ENCODE assay signal across 23 cellular contexts in genomic region chr1:20654104-20654690, GRCh38. TPM values are rescaled to one million over a fixed set of nuclear protein-coding genes. Genes with fewer than 3 reads are reported as not detected.
DNase-seq lines count a peak whose midpoint lies in the region; ATAC-seq, FAIRE-seq and TF ChIP-seq lines count a peak whose summit lies in the region.
"Had no signal": no experiment of that assay in that cellular context is flagged by ENCODE, and none has a peak within 500 bp of the region (broad histone marks: within the 10 kb centered on the region; RNA-seq: fewer than 3 reads in every experiment).

No MANE protein-coding gene starts in this region.

- in situ Hi-C loops in HepG2 (cut with HindIII; ENCODE audit: extremely low pct_ligation_motif_present, low pct_unique_long_range_greater_than_20kb): no loop called here

- 93% methylated on average over 20 of the region's 20 CpGs for WGBS in HepG2 (ENCODE audit: low lambda C conversion rate)
- 81% methylated on average over 13 of the region's 20 CpGs for WGBS in right lobe of liver (ENCODE audit: insufficient coverage, low coverage, low lambda C conversion rate, missing lambda C conversion rate)
- no CpG with 5 or more reads among the region's 20 CpGs for WGBS in mesendoderm (ENCODE audit: extremely low coverage, insufficient coverage, low lambda C conversion rate)

- TF ChIP-seq RAD21 in HepG2 (CRISPR knock-in tag; IDR thresholded peaks at IDR 0.05): no peak

- TF ChIP-seq POLR2A in HepG2 (IDR thresholded peaks at IDR 0.05; ENCODE audit: insufficient read depth in 1 of 2, low read depth in 2 of 2, low read length in 2 of 2) (no peak), right lobe of liver (IDR thresholded peaks at IDR 0.05) (no peak)

- H3K9me3 ChIP-seq in HepG2 (ENCODE audit: low read length) (no peaks in the 10 kb centered on the region), right lobe of liver (no peaks in the 10 kb centered on the region)
- H3K9me3 ChIP-seq: upper lobe of left lung had no signal

- no peak overlapping the region for H2BK120ac ChIP-seq in mesendoderm (ENCODE audit: low read depth, low read length)

- ATAC-seq in HepG2 (no peak), right lobe of liver (no peak), HG03457 (IDR thresholded peaks at IDR 0.05; ENCODE audit: unreplicated experiment) (no peak)
- ATAC-seq: activated naive CD4-positive, alpha-beta T cell treated with anti-CD3 and anti-CD28 coated beads, Interleukin-2, amount 50 U/mL, for 72 hours; activated T-cell treated with anti-CD3 and anti-CD28 coated beads, Interleukin-2, amount 50 U/mL, for 4 hours; Panc1 had no signal

- no peak overlapping the region for H3K27ac Mint-ChIP-seq in immature natural killer cell
- H3K27ac Mint-ChIP-seq: activated CD4-positive, alpha-beta T cell treated with anti-CD3 and anti-CD28 coated beads, Interleukin-2, amount 10 ng/mL, durations not matched to agents 7 days and 5 days; activated naive CD4-positive, alpha-beta T cell treated with anti-CD3 and anti-CD28 coated beads, Interleukin-2, amount 50 U/mL, for 72 hours; nephron had no signal

- H3K4me1 ChIP-seq in HepG2 (ENCODE audit: insufficient read depth, low read length) (peaks cover 28% of the 10 kb centered on the region), right lobe of liver (peaks cover 0 to 8% (median 1%) of the 10 kb centered on the region in 4 donors), mesendoderm (ENCODE audit: control insufficient read depth, low read depth, low read length) (no peaks in the 10 kb centered on the region)

- POLR2A ChIA-PET in HepG2 (lab: Yijun Ruan, JAX): no interaction called here

- H3K23ac ChIP-seq in mesendoderm (ENCODE audit: low read length): no peak overlapping the region

- H3K36me3 Mint-ChIP-seq in immature natural killer cell: peaks cover 28 to 37% (median 30%) of the 10 kb centered on the region in 3 donors

- H3K4me1 Mint-ChIP-seq in immature natural killer cell: peaks cover 18 to 28% of the 10 kb centered on the region in 2 donors

- CTCF ChIA-PET in HepG2 (lab: Yijun Ruan, JAX; ENCODE audit: low intra/inter-chr PET ratio, low total read pairs): no interaction called here

- H4K20me1 ChIP-seq in HepG2 (ENCODE audit: insufficient read depth, low read length): no peaks in the 10 kb centered on the region

- H3K4me2 ChIP-seq in HepG2 (ENCODE audit: low read depth, low read length) (no peak overlapping the region), mesendoderm (ENCODE audit: low read length) (no peak overlapping the region)

- no peak overlapping the region for H2AK5ac ChIP-seq in mesendoderm (ENCODE audit: low read length)

- H3K79me2 ChIP-seq in HepG2 (ENCODE audit: insufficient read depth, low read length): peaks cover 28% of the 10 kb centered on the region
- peaks cover 16% of the 10 kb centered on the region for H3K79me2 ChIP-seq in mesendoderm (ENCODE audit: control insufficient read depth, insufficient read depth, low read length)

- FAIRE-seq in HepG2 (lab: Jason Lieb, UNC) (no peak), D721Med (lab: Jason Lieb, UNC) (no peak)
- FAIRE-seq: bronchial epithelial cell, TTC549 had no signal

- H3K27me3 Mint-ChIP-seq in immature natural killer cell (ENCODE audit: low read depth in 3 of 3): peaks cover 0 to 8% (median 0%) of the 10 kb centered on the region in 3 donors
- H3K27me3 Mint-ChIP-seq: activated CD4-positive, alpha-beta T cell treated with anti-CD3 and anti-CD28 coated beads, Interleukin-2, amount 10 ng/mL, durations not matched to agents 7 days and 5 days had no signal

- no peak overlapping the region for H2BK5ac ChIP-seq in mesendoderm (ENCODE audit: low read length)

- no peak for DNase-seq in HepG2 (ENCODE audit: low spot score)
- no peak for DNase-seq in right lobe of liver
- peak; percentile 83 for DNase-seq in fibroblast of mammary gland (ENCODE audit: low read depth)
- DNase-seq in mesendoderm: peak; percentile 40
- no peak for DNase-seq in effector CD8-positive, alpha-beta T cell (lab: John Stamatoyannopoulos, UW)
- DNase-seq in D721Med (ENCODE audit: insufficient read length, low spot score): no peak
- DNase-seq in immature natural killer cell: no peak
- DNase-seq: activated CD4-positive, alpha-beta T cell treated with anti-CD3 and anti-CD28 coated beads, Interleukin-2, amount 10 ng/mL, durations not matched to agents 7 days and 5 days; activated T-cell treated with anti-CD3 and anti-CD28 coated beads, Interleukin-2, amount 50 U/mL, for 4 hours; NCI-H1417; NCI-H2171; NCI-H748 treated with DMSO at 0.1 percent for 48 hours; stimulated activated CD4-positive, alpha-beta T cell treated with anti-CD3 and anti-CD28 coated beads, Interleukin-15, amount 100 ng/mL, for 24 hours; stimulated activated naive CD4-positive, alpha-beta T cell treated with Interleukin-2 at 50 U/mL for 16 hours; upper lobe of left lung had no signal

- no TSS peak for BruUV-seq in HepG2 (replicated peaks; lab: Mats Ljungman, UMichigan)

- H4K8ac ChIP-seq in mesendoderm (ENCODE audit: low read depth, low read length): no peak overlapping the region

- H3K4me3 ChIP-seq in HepG2 (replicated peaks in 1 of 3; ENCODE audit: insufficient read depth in 1 of 3, low read depth in 2 of 3, low read length in 3 of 3) (no peak overlapping the region), right lobe of liver (no peak overlapping the region), fibroblast of mammary gland (ENCODE audit: control insufficient read depth, low read depth, low read length) (no peak overlapping the region), mesendoderm (ENCODE audit: low read length) (no peak overlapping the region)
- H3K4me3 ChIP-seq: lung, upper lobe of left lung had no signal

- H3K27me3 ChIP-seq in HepG2 (ENCODE audit: control insufficient read depth in 1 of 2, insufficient read depth in 2 of 2, low read length in 2 of 2) (no peaks in the 10 kb centered on the region), right lobe of liver (no peaks in the 10 kb centered on the region), mesendoderm (ENCODE audit: insufficient read depth, low read length, poor library complexity) (no peaks in the 10 kb centered on the region)
- H3K27me3 ChIP-seq: upper lobe of left lung had no signal

- no peak overlapping the region for H2BK15ac ChIP-seq in mesendoderm (replicated peaks; ENCODE audit: low read depth)

- peaks cover 15% of the 10 kb centered on the region for H3K79me1 ChIP-seq in mesendoderm (ENCODE audit: low read length)

- H3K36me3 ChIP-seq in HepG2 (replicated peaks in 1 of 2; ENCODE audit: control insufficient read depth in 1 of 2, insufficient read depth in 2 of 2, low read length in 2 of 2) (peaks cover 43 to 77% of the 10 kb centered on the region in 2 experiments), right lobe of liver (peaks cover 0 to 76% (median 44%) of the 10 kb centered on the region in 4 donors), mesendoderm (ENCODE audit: control insufficient read depth, insufficient read depth, low read length) (peaks cover 29% of the 10 kb centered on the region)

- H3K9ac ChIP-seq in HepG2 (ENCODE audit: insufficient read depth, low read depth, low read length): no peak overlapping the region
- no peak overlapping the region for H3K9ac ChIP-seq in mesendoderm (ENCODE audit: low read length)

- no peak overlapping the region for H3K4me3 Mint-ChIP-seq in immature natural killer cell
- H3K4me3 Mint-ChIP-seq: activated CD4-positive, alpha-beta T cell treated with anti-CD3 and anti-CD28 coated beads, Interleukin-2, amount 10 ng/mL, durations not matched to agents 7 days and 5 days; activated T-cell treated with anti-CD3 and anti-CD28 coated beads, Interleukin-2, amount 50 U/mL, for 4 hours; CD14-positive monocyte; nephron had no signal

- H3K27ac ChIP-seq in HepG2 (ENCODE audit: extremely low read length, insufficient read depth, low read length): no peak overlapping the region
- H3K27ac ChIP-seq in right lobe of liver: no peak overlapping the region
- no peak overlapping the region for H3K27ac ChIP-seq in mesendoderm (ENCODE audit: low read depth, low read length)
- H3K27ac ChIP-seq: upper lobe of left lung had no signal

- no peak overlapping the region for H3K18ac ChIP-seq in mesendoderm (ENCODE audit: low read length)

- H4K5ac ChIP-seq in mesendoderm (ENCODE audit: low read length): no peak overlapping the region

- H3K4ac ChIP-seq in mesendoderm (ENCODE audit: low read depth, low read length): no peak overlapping the region

- intact Hi-C loops in HepG2 (cut with micrococcal nuclease; ENCODE audit: unreplicated experiment): no loop called here
- intact Hi-C loops in right lobe of liver (cut with DNase I): no loop called here

- TF ChIP-seq CTCF in HepG2 (CRISPR knock-in tag; IDR thresholded peaks at IDR 0.05) (no peak), right lobe of liver (IDR thresholded peaks at IDR 0.05) (no peak), fibroblast of mammary gland (conservative IDR thresholded peaks at IDR 0.05; ENCODE audit: control insufficient read depth, insufficient read depth, low read depth, low read length) (no peak), D721Med (IDR thresholded peaks at IDR 0.05; ENCODE audit: insufficient read depth, missing control alignments) (no peak)

- no peak overlapping the region for H2AFZ ChIP-seq in HepG2 (ENCODE audit: low read length)

- H3K9me3 Mint-ChIP-seq in immature natural killer cell: no peaks in the 10 kb centered on the region
- H3K9me3 Mint-ChIP-seq: activated CD4-positive, alpha-beta T cell treated with anti-CD3 and anti-CD28 coated beads, Interleukin-2, amount 10 ng/mL, durations not matched to agents 7 days and 5 days; activated naive CD4-positive, alpha-beta T cell treated with anti-CD3 and anti-CD28 coated beads, Interleukin-2, amount 50 U/mL, for 72 hours; activated T-cell treated with anti-CD3 and anti-CD28 coated beads, Interleukin-2, amount 50 U/mL, for 4 hours; CD14-positive monocyte; nephron had no signal

- H3K56ac ChIP-seq in mesendoderm (ENCODE audit: low read length): no peak overlapping the region

- no peak for TF ChIP-seq EP300 in HepG2 (IDR thresholded peaks at IDR 0.05; ENCODE audit: low read depth in 2 of 2, low read length in 2 of 2)
- no peak for TF ChIP-seq EP300 in HepG2 (CRISPR knock-in tag; IDR thresholded peaks at IDR 0.05; ENCODE audit: borderline replicate concordance)

RNA-seq across cellular contexts. Expression of gene DDOST, which starts 7.0 kb away (rescaled TPM):
- total RNA-seq in HepG2 (2016; rRNA removed; fragmentation: Illumina TruSeq; extraction: Trizol) (167 and 335 TPM in 2 replicates), right lobe of liver (100 to 1,000 TPM in 3 of 6 experiments, 10 to 100 TPM in 3; 53.0 to 132 (median 100) TPM)
- 55.5 and 58.3 TPM in 2 replicates for total RNA-seq in HepG2 (2016; cell fraction: cytosol; rRNA removed; fragmentation: Illumina TruSeq; extraction: Trizol; ENCODE audit: low read depth)
- total RNA-seq in HepG2 (2016; cell fraction: insoluble cytoplasmic fraction; rRNA removed; fragmentation: Illumina TruSeq; extraction: Trizol): 152 and 344 TPM in 2 replicates
- total RNA-seq in HepG2 (2016; cell fraction: membrane; rRNA removed; fragmentation: Illumina TruSeq; extraction: Trizol): 109 and 116 TPM in 2 replicates
- total RNA-seq in HepG2 (2016; cell fraction: nucleus; rRNA removed; fragmentation: Illumina TruSeq; extraction: Trizol): 220 and 261 TPM in 2 replicates
- polyA plus RNA-seq in HepG2 (2011; rRNA removed) (485 and 494 TPM in 2 replicates), immature natural killer cell (100 to 1,000 TPM; 365 to 518 (median 376) TPM)
- 512 and 565 TPM in 2 replicates for polyA plus RNA-seq in HepG2 (2011; cell fraction: cytosol; rRNA removed)
- 123 and 124 TPM in 2 replicates for polyA plus RNA-seq in HepG2 (2011; cell fraction: nucleus; rRNA removed)
- polyA plus RNA-seq in HepG2 (2012): 190 and 241 TPM in 2 replicates
- 62.9 and 71.0 TPM in 2 replicates for polyA plus RNA-seq in HepG2 (2016; cell fraction: cytosol; fragmentation: Illumina TruSeq; extraction: Trizol; ENCODE audit: low read depth)
- polyA plus RNA-seq in HepG2 (2016; cell fraction: insoluble cytoplasmic fraction; fragmentation: Illumina TruSeq; extraction: Trizol; ENCODE audit: low read depth): 137 and 148 TPM in 2 replicates
- 92.2 and 98.9 TPM in 2 replicates for polyA plus RNA-seq in HepG2 (2016; cell fraction: membrane; fragmentation: Illumina TruSeq; extraction: Trizol; ENCODE audit: low read depth)
- 331 and 354 TPM in 2 replicates for polyA plus RNA-seq in HepG2 (2016; cell fraction: nucleus; fragmentation: Illumina TruSeq; extraction: Trizol; ENCODE audit: insufficient read depth, low read depth)
- polyA minus RNA-seq in HepG2 (2011; rRNA and poly(A)+ RNA removed; ENCODE audit: low replicate concordance): 116 and 435 TPM in 2 replicates
- polyA minus RNA-seq in HepG2 (2011; cell fraction: cytosol; rRNA and poly(A)+ RNA removed): 152 TPM in 2 replicates
- polyA minus RNA-seq in HepG2 (2011; cell fraction: nucleus; rRNA and poly(A)+ RNA removed): 85.1 and 101 TPM in 2 replicates
- polyA plus RNA-seq in mesendoderm (2013, experiment 1 of 2): 157 TPM
- 157 TPM for polyA plus RNA-seq in mesendoderm (2013, experiment 2 of 2)

RNA-seq across cellular contexts. Expression of gene PINK1, which starts 20.9 kb away (rescaled TPM):
- 13.1 and 15.3 TPM in 2 replicates for total RNA-seq in HepG2 (2016; rRNA removed; fragmentation: Illumina TruSeq; extraction: Trizol)
- 5.6 and 6.1 TPM in 2 replicates for total RNA-seq in HepG2 (2016; cell fraction: cytosol; rRNA removed; fragmentation: Illumina TruSeq; extraction: Trizol; ENCODE audit: low read depth)
- 13.5 and 15.3 TPM in 2 replicates for total RNA-seq in HepG2 (2016; cell fraction: insoluble cytoplasmic fraction; rRNA removed; fragmentation: Illumina TruSeq; extraction: Trizol)
- total RNA-seq in HepG2 (2016; cell fraction: membrane; rRNA removed; fragmentation: Illumina TruSeq; extraction: Trizol): 11.1 and 11.3 TPM in 2 replicates
- 6.6 and 7.9 TPM in 2 replicates for total RNA-seq in HepG2 (2016; cell fraction: nucleus; rRNA removed; fragmentation: Illumina TruSeq; extraction: Trizol)
- 16.1 and 22.2 TPM in 2 replicates for polyA plus RNA-seq in HepG2 (2011; rRNA removed)
- 18.4 and 20.0 TPM in 2 replicates for polyA plus RNA-seq in HepG2 (2011; cell fraction: cytosol; rRNA removed)
- 9.4 and 14.0 TPM in 2 replicates for polyA plus RNA-seq in HepG2 (2011; cell fraction: nucleus; rRNA removed)
- 16.1 and 27.7 TPM in 2 replicates for polyA plus RNA-seq in HepG2 (2012)
- polyA plus RNA-seq in HepG2 (2016; cell fraction: cytosol; fragmentation: Illumina TruSeq; extraction: Trizol; ENCODE audit: low read depth): 5.1 and 5.5 TPM in 2 replicates
- 11.4 and 13.0 TPM in 2 replicates for polyA plus RNA-seq in HepG2 (2016; cell fraction: insoluble cytoplasmic fraction; fragmentation: Illumina TruSeq; extraction: Trizol; ENCODE audit: low read depth)
- polyA plus RNA-seq in HepG2 (2016; cell fraction: membrane; fragmentation: Illumina TruSeq; extraction: Trizol; ENCODE audit: low read depth): 6.7 and 7.8 TPM in 2 replicates
- polyA plus RNA-seq in HepG2 (2016; cell fraction: nucleus; fragmentation: Illumina TruSeq; extraction: Trizol; ENCODE audit: insufficient read depth, low read depth): 7.1 and 7.2 TPM in 2 replicates
- 18.7 and 37.0 TPM in 2 replicates for polyA minus RNA-seq in HepG2 (2011; rRNA and poly(A)+ RNA removed; ENCODE audit: low replicate concordance)
- 6.9 and 10.6 TPM in 2 replicates for polyA minus RNA-seq in HepG2 (2011; cell fraction: cytosol; rRNA and poly(A)+ RNA removed)
- 5.0 and 6.5 TPM in 2 replicates for polyA minus RNA-seq in HepG2 (2011; cell fraction: nucleus; rRNA and poly(A)+ RNA removed)
- 10 to 100 TPM; 67.3 to 94.1 (median 83.0) TPM for total RNA-seq in right lobe of liver
- 51.6 TPM for polyA plus RNA-seq in mesendoderm (2013, experiment 1 of 2)
- polyA plus RNA-seq in mesendoderm (2013, experiment 2 of 2): 51.8 TPM
- 10 to 100 TPM; 25.5 to 40.5 (median 34.4) TPM for polyA plus RNA-seq in immature natural killer cell

Comparison
In these comparisons a context has a peak if more than half of its experiments do, and no peak if none do; other contexts are left out.
1. DNase-seq: peak in fibroblast of mammary gland (single experiment) and mesendoderm (single experiment); none in HepG2 (single experiment), right lobe of liver (0 of 3), effector CD8-positive, alpha-beta T cell (single experiment), D721Med (single experiment) and immature natural killer cell (0 of 3).